Comparison of ENCODE assay signal across 33 cellular contexts in the genomic region with DNA sequence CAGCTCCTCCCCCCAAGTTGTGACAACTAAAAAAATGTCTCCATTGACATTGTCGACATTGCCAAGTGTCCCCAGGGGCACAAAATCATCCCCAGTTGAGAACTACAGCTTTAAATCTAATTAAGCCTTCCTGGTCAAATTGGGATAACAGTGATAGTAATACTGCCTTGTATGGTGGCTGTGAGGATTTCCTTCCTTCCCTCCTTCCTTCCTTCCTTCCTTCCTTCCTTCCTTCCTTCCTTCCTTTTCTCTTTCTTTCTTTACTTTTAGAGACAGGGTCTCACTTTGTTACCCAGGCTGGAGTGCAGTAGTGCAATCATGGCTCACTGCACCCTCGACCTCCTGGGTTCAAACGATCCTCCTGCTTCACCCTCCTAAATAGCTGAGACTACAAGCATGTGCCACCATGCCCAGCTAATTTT.
"Had no signal": no experiment of that assay in that cellular context is flagged by ENCODE, and none has a peak within 500 bp of the region (broad histone marks: within the 10 kb centered on the region; RNA-seq: fewer than 3 reads in every experiment).

No MANE protein-coding gene starts in this region.

- H3K27ac Mint-ChIP-seq: activated CD4-positive, alpha-beta memory T cell treated with anti-CD3 and anti-CD28 coated beads for 36 hours; activated naive CD4-positive, alpha-beta T cell treated with anti-CD3 and anti-CD28 coated beads, Interleukin-2, amount 10 ng/mL, durations not matched to agents 7 days and 5 days; activated naive CD8-positive, alpha-beta T cell; activated naive CD8-positive, alpha-beta T cell treated with anti-CD3 and anti-CD28 coated beads, Interleukin-2, amount 50 U/mL, for 24 hours had no signal

- H3K9me3 Mint-ChIP-seq: activated B cell treated with CpG ODN at 0.5 μM for 24 hours; activated CD4-positive, alpha-beta memory T cell treated with anti-CD3 and anti-CD28 coated beads for 36 hours; activated naive CD4-positive, alpha-beta T cell treated with anti-CD3 and anti-CD28 coated beads, Interleukin-2, amount 10 ng/mL, durations not matched to agents 7 days and 5 days had no signal

- H3K4me1 ChIP-seq: Peyer's patch had no signal

- H3K27me3 Mint-ChIP-seq: activated B cell treated with CpG ODN at 0.5 μM for 24 hours; activated CD4-positive, alpha-beta memory T cell treated with anti-CD3 and anti-CD28 coated beads for 36 hours; activated naive CD8-positive, alpha-beta T cell; activated naive CD8-positive, alpha-beta T cell treated with anti-CD3 and anti-CD28 coated beads, Interleukin-2, amount 50 U/mL, for 24 hours had no signal

- H3K27ac ChIP-seq: Peyer's patch, RWPE1, VCaP had no signal

- H3K4me3 Mint-ChIP-seq: activated B cell treated with CpG ODN at 0.5 μM for 24 hours; activated CD4-positive, alpha-beta memory T cell treated with anti-CD3 and anti-CD28 coated beads for 36 hours; activated naive CD4-positive, alpha-beta T cell treated with anti-CD3 and anti-CD28 coated beads, Interleukin-2, amount 10 ng/mL, durations not matched to agents 7 days and 5 days; activated naive CD8-positive, alpha-beta T cell; activated naive CD8-positive, alpha-beta T cell treated with anti-CD3 and anti-CD28 coated beads, Interleukin-2, amount 50 U/mL, for 24 hours; brain had no signal

- H3K4me3 ChIP-seq: K562, Peyer's patch had no signal

- ATAC-seq: activated naive CD8-positive, alpha-beta T cell treated with anti-CD3 and anti-CD28 coated beads, Interleukin-2, amount 50 U/mL, for 24 hours; K562; Right ventricle myocardium inferior had no signal

- H3K36me3 ChIP-seq: Peyer's patch had no signal

- H3K4me1 Mint-ChIP-seq: activated naive CD4-positive, alpha-beta T cell treated with anti-CD3 and anti-CD28 coated beads, Interleukin-2, amount 10 ng/mL, durations not matched to agents 7 days and 5 days had no signal

- H3K36me3 Mint-ChIP-seq: activated CD4-positive, alpha-beta memory T cell treated with anti-CD3 and anti-CD28 coated beads for 36 hours; activated naive CD4-positive, alpha-beta T cell treated with anti-CD3 and anti-CD28 coated beads, Interleukin-2, amount 10 ng/mL, durations not matched to agents 7 days and 5 days; activated naive CD8-positive, alpha-beta T cell; brain had no signal

- H3K9me3 ChIP-seq: Peyer's patch had no signal

- DNase-seq: activated B cell treated with CpG ODN at 0.5 μM for 24 hours; activated CD4-positive, alpha-beta memory T cell treated with anti-CD3 and anti-CD28 coated beads for 36 hours; activated CD4-positive, alpha-beta T cell treated with anti-CD3 and anti-CD28 coated beads for 4 hours; activated CD4-positive, alpha-beta T cell treated with anti-CD3 and anti-CD28 coated beads, Interleukin-2, amount 50 U/mL, for 1 hour; activated CD4-positive, CD25-positive, alpha-beta regulatory T cell treated with anti-CD3 and anti-CD28 coated beads, Interleukin-2, amount 50 U/mL, for 72 hours; activated CD8-positive, alpha-beta memory T cell treated with anti-CD3 and anti-CD28 coated beads, Interleukin-2, amount 50 U/mL, for 48 hours; activated effector memory CD4-positive, alpha-beta T cell treated with Interleukin-2 at 50 U/mL for 16 hours; activated naive CD4-positive, alpha-beta T cell treated with anti-CD3 and anti-CD28 coated beads, Interleukin-2, amount 10 ng/mL, durations not matched to agents 7 days and 5 days; activated naive CD8-positive, alpha-beta T cell treated with anti-CD3 and anti-CD28 coated beads, Interleukin-2, amount 50 U/mL, for 24 hours; activated T-cell treated with anti-CD3 and anti-CD28 coated beads, Interleukin-2, amount 50 U/mL, for 48 hours; anterior cingulate cortex; caudate nucleus; NCI-H1092 treated with DMSO at 0.1 percent for 48 hours; NCI-H1417; NCI-H187 treated with DMSO at 0.1 percent for 48 hours; NCI-H2081; NCI-H2227 treated with DMSO at 0.1 percent for 48 hours; NCI-H510A treated with DMSO at 0.1 percent for 48 hours; NCI-H526 treated with DMSO at 0.1 percent for 48 hours; NCI-H774; PC-3; Peyer's patch; SIG-M5; SW 1271; T-helper 1 cell; T-helper 2 cell; T-helper 9 cell had no signal

- H3K27me3 ChIP-seq: Peyer's patch had no signal
